In the genomic region with DNA sequence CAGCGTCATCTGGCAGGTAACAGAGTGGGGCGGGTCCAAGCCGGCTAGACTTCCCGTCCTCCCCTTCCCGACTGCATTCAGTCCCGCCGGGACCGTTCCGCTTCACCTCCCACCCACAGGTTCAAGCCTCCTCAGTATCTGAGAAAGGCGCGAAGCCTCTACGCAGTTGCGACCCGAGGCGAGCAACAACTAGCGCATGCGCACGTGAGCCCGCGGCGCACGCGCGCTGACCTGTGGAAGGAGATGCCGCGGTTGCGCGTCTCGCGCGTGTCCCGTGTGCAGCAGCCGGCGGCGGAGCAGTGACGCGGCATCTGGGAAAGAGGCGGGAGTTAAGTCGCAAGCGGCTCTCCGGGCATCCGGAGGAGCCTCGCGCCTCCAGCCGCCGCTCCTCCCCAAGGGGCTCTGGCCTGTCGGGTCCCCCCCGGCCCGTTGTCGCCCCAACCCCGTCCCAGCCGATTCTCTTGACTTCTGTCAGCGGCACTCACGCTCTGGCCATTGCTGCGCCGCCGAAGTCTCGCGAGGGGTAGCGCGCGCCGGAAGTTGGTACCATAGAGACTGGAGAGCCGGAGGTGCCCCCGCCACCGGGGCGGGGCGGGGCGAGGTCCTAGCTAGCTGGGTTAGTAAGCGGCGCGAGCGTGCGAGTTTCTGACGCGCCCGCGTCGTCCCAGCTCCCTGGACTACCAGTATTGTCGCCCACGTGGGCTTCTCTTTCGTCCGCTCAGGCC, we compare ENCODE assay signal across 8 cellular contexts. TPM values are rescaled to one million over a fixed set of nuclear protein-coding genes. Genes with fewer than 3 reads are reported as not detected.
DNase-seq lines count a peak whose midpoint lies in the region; ATAC-seq, FAIRE-seq and TF ChIP-seq lines count a peak whose summit lies in the region.

TSS of gene THAP7 (minus strand) at position 518 of the 725 bp plus-strand sequence. CDS start at position 311, 207 bp downstream.

- intact Hi-C loops in mammary epithelial cell (cut with micrococcal nuclease), result loop anchor here (1.0 to 5.0 kb wide), 3 partner anchors 13 to 116 kb away; partner anchors contain the start of gene LRRC74B

- peak within 1 kb of the TSS; percentile 96 for H3K4me2 ChIP-seq in mammary epithelial cell (ENCODE audit: insufficient read depth, low read depth, low read length)

- CTCF ChIA-PET in mammary epithelial cell (lab: Charles Lee; ENCODE audit: low non-redundant PET), result interaction anchor here (0.6 to 0.7 kb wide), 2 partner anchors 39 to 72 kb away, joined by 3 read pairs; no protein-coding TSS in a partner anchor

- H2AFZ ChIP-seq in mammary epithelial cell (ENCODE audit: low read depth, low read length), result peak within 1 kb of the TSS; percentile 81

- in situ Hi-C loops in GM18951 (cut with MboI; ENCODE audit: low sequenced_read_pairs, unreplicated experiment) (no loop called here), mammary epithelial cell (cut with MboI; ENCODE audit: low sequenced_read_pairs in 2 of 2) (no loop called here)

- BruUV-seq in mammary epithelial cell (replicated peaks; lab: Mats Ljungman, UMichigan), result TSS peak; percentile 50

- H3K4me1 ChIP-seq in mammary epithelial cell (ENCODE audit: insufficient read depth, low read length), result peaks cover 29% of the 10 kb centered on the region
- peaks cover 5 to 7% of the 10 kb centered on the region in 2 donors for H3K4me1 ChIP-seq in small intestine (ENCODE audit: control insufficient read depth in 2 of 2, insufficient read depth in 1 of 2, low read depth in 1 of 2, low read length in 1 of 2)

- dilution Hi-C loops in mammary epithelial cell (cut with HindIII; ENCODE audit: low sequenced_read_pairs), result no loop called here

- peak within 1 kb of the TSS; percentile 84 for H3K4me3 ChIP-seq in WI38 (ENCODE audit: low read depth, low read length)
- peak within 1 kb of the TSS; percentile 54 to 95 (median 68) for H3K4me3 ChIP-seq in mammary epithelial cell (replicated peaks in 1 of 3; ENCODE audit: insufficient read depth in 1 of 3, low read depth in 2 of 3, low read length in 3 of 3)
- peak within 1 kb of the TSS; percentile 42 to 76 for H3K4me3 ChIP-seq in small intestine (ENCODE audit: low read depth in 1 of 2, low read length in 2 of 2)

- DNase-seq in AG08396 (ENCODE audit: low spot score) (peak; percentile 96), NCI-H2227 treated with DMSO at 0.1 percent for 48 hours (lab: John Stamatoyannopoulos, UW) (peak; percentile 98), mammary epithelial cell (peak; percentile 94), iPS-NIHi11 (ENCODE audit: low spot score) (peak; percentile 97), small intestine (peak; percentile 97)

- no peaks in the 10 kb centered on the region for H4K20me1 ChIP-seq in mammary epithelial cell (ENCODE audit: insufficient read depth, low read length)

- H3K9ac ChIP-seq in mammary epithelial cell (ENCODE audit: insufficient read depth, low read length), result peak within 1 kb of the TSS; percentile 96

- peak; percentile 86 for ATAC-seq in HG03175 (IDR thresholded peaks at IDR 0.05; ENCODE audit: unreplicated experiment)

- H3K27ac ChIP-seq in mammary epithelial cell (ENCODE audit: insufficient read depth, low read depth, low read length) (peak within 1 kb of the TSS; percentile 94), small intestine (ENCODE audit: low read depth in 1 of 2, low read length in 1 of 2) (peak within 1 kb of the TSS; percentile 97 to 99)

- H3K9me3 ChIP-seq in mammary epithelial cell (replicated peaks; ENCODE audit: insufficient read depth, low read length) (no peaks in the 10 kb centered on the region), small intestine (ENCODE audit: control insufficient read depth, low read depth) (no peaks in the 10 kb centered on the region)

- WGBS in mammary epithelial cell (ENCODE audit: low coverage, missing lambda C conversion rate), result 1% methylated on average over 44 of the region's 83 CpGs
- whole genome bisulfite sequencing in small intestine, 3 donors, result 0 to 1% (median 0%) methylated on average over 70 to 83 of the region's 83 CpGs

- H3K27me3 ChIP-seq in mammary epithelial cell (ENCODE audit: insufficient read depth, low read length) (no peaks in the 10 kb centered on the region), small intestine (ENCODE audit: control insufficient read depth in 2 of 2, insufficient read depth in 2 of 2, low read length in 2 of 2) (no peaks in the 10 kb centered on the region)

- no peaks in the 10 kb centered on the region for H3K36me3 ChIP-seq in mammary epithelial cell (ENCODE audit: insufficient read depth, low read length)
- H3K36me3 ChIP-seq in small intestine (ENCODE audit: control insufficient read depth in 2 of 2, insufficient read depth in 2 of 2, low read length in 2 of 2), result no peaks in the 10 kb centered on the region

- H3K79me2 ChIP-seq in mammary epithelial cell (ENCODE audit: insufficient read depth, low read length), result peaks cover 41% of the 10 kb centered on the region

- TF ChIP-seq CTCF in WI38 (IDR thresholded peaks at IDR 0.05; ENCODE audit: low read depth, low read length) (no peak), mammary epithelial cell (conservative IDR thresholded peaks at IDR 0.05 in 1 of 2, IDR thresholded peaks at IDR 0.05 in 1 of 2; ENCODE audit: extremely low read depth in 1 of 2, insufficient read depth in 1 of 2, low read depth in 1 of 2, low read length in 2 of 2) (no peak)

- peak; percentile 93 for TF ChIP-seq POLR2A in GM18951 (IDR thresholded peaks at IDR 0.05; ENCODE audit: extremely low read depth, insufficient read depth, insufficient read length)

- no peak for FAIRE-seq in small intestine (lab: Jason Lieb, UNC)

RNA-seq across cellular contexts. Expression of gene THAP7, which starts in this region (rescaled TPM):
- total RNA-seq in mammary epithelial cell, result 10 to 100 TPM; 17.3 to 23.6 TPM
- polyA plus RNA-seq in mammary epithelial cell (23.4 TPM), small intestine (10 to 100 TPM; 30.0 to 43.2 (median 31.5) TPM)
- 10.7 TPM for polyA minus RNA-seq in mammary epithelial cell

Comparison
In these comparisons a context has a peak if more than half of its experiments do, and no peak if none do; other contexts are left out.
1. Peak in every context shown above with its lines: DNase-seq, ATAC-seq, H3K4me3 ChIP-seq and H3K27ac ChIP-seq.